In the genomic region with DNA sequence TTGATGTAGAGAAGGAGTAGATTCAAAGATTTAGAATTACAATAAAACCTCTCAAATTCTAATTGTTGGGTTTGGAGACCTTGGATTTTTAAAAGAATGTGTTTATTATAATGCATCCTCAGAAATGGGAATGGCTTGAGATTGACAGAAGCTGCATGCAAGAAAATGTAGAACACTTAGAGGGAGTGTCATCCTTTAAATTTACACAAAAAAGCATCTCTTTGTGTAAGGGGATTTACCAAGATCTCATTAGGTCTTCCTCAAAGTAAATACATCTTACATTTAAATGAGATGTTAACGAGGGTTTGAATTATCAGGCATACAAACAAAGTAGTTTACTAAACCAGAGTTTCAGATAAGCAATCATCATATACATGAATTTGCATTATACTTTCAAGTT, we compare ENCODE assay signal across 26 cellular contexts.
"Had no signal": no experiment of that assay in that cellular context is flagged by ENCODE, and none has a peak within 500 bp of the region (broad histone marks: within the 10 kb centered on the region; RNA-seq: fewer than 3 reads in every experiment).

No MANE protein-coding gene starts in this region.

- H3K9me3 ChIP-seq: ascending aorta, SJCRH30 had no signal

- H3K4me3 Mint-ChIP-seq: activated CD4-positive, alpha-beta T cell treated with anti-CD3 and anti-CD28 coated beads for 36 hours; activated CD4-positive, alpha-beta T cell treated with anti-CD3 and anti-CD28 coated beads, Interleukin-2, amount 10 ng/mL, durations not matched to agents 7 days and 5 days; activated CD8-positive, alpha-beta T cell treated with anti-CD3 and anti-CD28 coated beads, Interleukin-2, amount 10 ng/mL, durations not matched to agents 7 days and 5 days; activated naive CD4-positive, alpha-beta T cell treated with anti-CD3 and anti-CD28 coated beads, Interleukin-2, amount 50 U/mL, for 24 hours; activated naive CD8-positive, alpha-beta T cell treated with anti-CD3 and anti-CD28 coated beads, Interleukin-2, amount 10 ng/mL, durations not matched to agents 7 days and 5 days; activated T-cell treated with anti-CD3 and anti-CD28 coated beads, Interleukin-2, amount 50 U/mL, for 24 hours; central memory CD8-positive, alpha-beta T cell had no signal

- H3K36me3 Mint-ChIP-seq: activated naive CD4-positive, alpha-beta T cell treated with anti-CD3 and anti-CD28 coated beads, Interleukin-2, amount 50 U/mL, for 24 hours; activated naive CD8-positive, alpha-beta T cell treated with anti-CD3 and anti-CD28 coated beads, Interleukin-2, amount 10 ng/mL, durations not matched to agents 7 days and 5 days had no signal

- H3K9me3 Mint-ChIP-seq: activated CD4-positive, alpha-beta T cell treated with anti-CD3 and anti-CD28 coated beads, Interleukin-2, amount 10 ng/mL, durations not matched to agents 7 days and 5 days; activated naive CD4-positive, alpha-beta T cell treated with anti-CD3 and anti-CD28 coated beads, Interleukin-2, amount 50 U/mL, for 24 hours; activated naive CD8-positive, alpha-beta T cell treated with anti-CD3 and anti-CD28 coated beads, Interleukin-2, amount 10 ng/mL, durations not matched to agents 7 days and 5 days; activated T-cell treated with anti-CD3 and anti-CD28 coated beads, Interleukin-2, amount 50 U/mL, for 24 hours; central memory CD8-positive, alpha-beta T cell had no signal

- H3K27me3 ChIP-seq: ascending aorta, cardiac muscle cell, SJCRH30 had no signal

- ATAC-seq: activated CD4-positive, alpha-beta T cell treated with anti-CD3 and anti-CD28 coated beads for 36 hours; activated CD8-positive, alpha-beta T cell treated with anti-CD3 and anti-CD28 coated beads, Interleukin-2, amount 10 ng/mL, durations not matched to agents 7 days and 5 days; Panc1 had no signal

- H3K27me3 Mint-ChIP-seq: activated CD4-positive, alpha-beta T cell treated with anti-CD3 and anti-CD28 coated beads for 36 hours; activated CD4-positive, alpha-beta T cell treated with anti-CD3 and anti-CD28 coated beads, Interleukin-2, amount 10 ng/mL, durations not matched to agents 7 days and 5 days; activated naive CD4-positive, alpha-beta T cell treated with anti-CD3 and anti-CD28 coated beads, Interleukin-2, amount 50 U/mL, for 24 hours; activated naive CD8-positive, alpha-beta T cell treated with anti-CD3 and anti-CD28 coated beads, Interleukin-2, amount 10 ng/mL, durations not matched to agents 7 days and 5 days; central memory CD8-positive, alpha-beta T cell had no signal

- H3K27ac Mint-ChIP-seq: activated CD4-positive, alpha-beta T cell treated with anti-CD3 and anti-CD28 coated beads for 36 hours; activated CD4-positive, alpha-beta T cell treated with anti-CD3 and anti-CD28 coated beads, Interleukin-2, amount 10 ng/mL, durations not matched to agents 7 days and 5 days; activated CD8-positive, alpha-beta T cell treated with anti-CD3 and anti-CD28 coated beads, Interleukin-2, amount 10 ng/mL, durations not matched to agents 7 days and 5 days; activated naive CD4-positive, alpha-beta T cell treated with anti-CD3 and anti-CD28 coated beads, Interleukin-2, amount 50 U/mL, for 24 hours; activated naive CD8-positive, alpha-beta T cell treated with anti-CD3 and anti-CD28 coated beads, Interleukin-2, amount 10 ng/mL, durations not matched to agents 7 days and 5 days; activated T-cell treated with anti-CD3 and anti-CD28 coated beads, Interleukin-2, amount 50 U/mL, for 24 hours; activated T-helper 2 cell treated with anti-CD3 and anti-CD28 coated beads, Interferon-gamma antibody, Interleukin-2, Interleukin-4, amounts not matched to agents 10 μg/mL and 5 μg/mL and 100 μg/mL, durations not matched to agents 14 hours and 24 hours and 36 hours had no signal

- H3K36me3 ChIP-seq: ascending aorta, cardiac muscle cell, SJCRH30, WERI-Rb-1 had no signal

- H3K4me1 ChIP-seq: ascending aorta, SJCRH30 had no signal

- DNase-seq: activated CD4-positive, alpha-beta T cell treated with anti-CD3 and anti-CD28 coated beads for 36 hours; activated CD4-positive, alpha-beta T cell treated with anti-CD3 and anti-CD28 coated beads, Interleukin-2, amount 10 ng/mL, durations not matched to agents 7 days and 5 days; activated CD4-positive, alpha-beta T cell treated with anti-CD3 and anti-CD28 coated beads, Interleukin-2, amount 50 U/mL, for 48 hours; activated CD8-positive, alpha-beta T cell treated with anti-CD3 and anti-CD28 coated beads, Interleukin-2, amount 10 ng/mL, durations not matched to agents 7 days and 5 days; activated gamma-delta T cell; activated naive CD4-positive, alpha-beta T cell treated with Interleukin-2 at 50 U/mL for 16 hours; activated naive CD8-positive, alpha-beta T cell treated with anti-CD3 and anti-CD28 coated beads, Interleukin-2, amount 10 ng/mL, durations not matched to agents 7 days and 5 days; activated T-cell treated with anti-CD3 and anti-CD28 coated beads, Interleukin-2, amount 50 U/mL, for 24 hours; amygdala; MV-4-11; NCI-H1092 treated with DMSO at 0.1 percent for 48 hours; NCI-H187; NCI-H2029 treated with DMSO at 0.1 percent for 48 hours; NCI-H345; NCI-H524 treated with DMSO at 0.1 percent for 48 hours; SHP77; SJCRH30; T1000; WERI-Rb-1 had no signal

- H3K4me3 ChIP-seq: ascending aorta, cardiac muscle cell, SJCRH30, SK-N-MC had no signal

- H3K27ac ChIP-seq: ascending aorta, cardiac muscle cell, SJCRH30, SK-N-MC, WERI-Rb-1 had no signal

- H3K4me1 Mint-ChIP-seq: activated CD4-positive, alpha-beta T cell treated with anti-CD3 and anti-CD28 coated beads for 36 hours; activated CD4-positive, alpha-beta T cell treated with anti-CD3 and anti-CD28 coated beads, Interleukin-2, amount 10 ng/mL, durations not matched to agents 7 days and 5 days; activated naive CD4-positive, alpha-beta T cell treated with anti-CD3 and anti-CD28 coated beads, Interleukin-2, amount 50 U/mL, for 24 hours; activated naive CD8-positive, alpha-beta T cell treated with anti-CD3 and anti-CD28 coated beads, Interleukin-2, amount 10 ng/mL, durations not matched to agents 7 days and 5 days; central memory CD8-positive, alpha-beta T cell had no signal
